24 cellular contexts compared by ENCODE assay signal in the genomic region with DNA sequence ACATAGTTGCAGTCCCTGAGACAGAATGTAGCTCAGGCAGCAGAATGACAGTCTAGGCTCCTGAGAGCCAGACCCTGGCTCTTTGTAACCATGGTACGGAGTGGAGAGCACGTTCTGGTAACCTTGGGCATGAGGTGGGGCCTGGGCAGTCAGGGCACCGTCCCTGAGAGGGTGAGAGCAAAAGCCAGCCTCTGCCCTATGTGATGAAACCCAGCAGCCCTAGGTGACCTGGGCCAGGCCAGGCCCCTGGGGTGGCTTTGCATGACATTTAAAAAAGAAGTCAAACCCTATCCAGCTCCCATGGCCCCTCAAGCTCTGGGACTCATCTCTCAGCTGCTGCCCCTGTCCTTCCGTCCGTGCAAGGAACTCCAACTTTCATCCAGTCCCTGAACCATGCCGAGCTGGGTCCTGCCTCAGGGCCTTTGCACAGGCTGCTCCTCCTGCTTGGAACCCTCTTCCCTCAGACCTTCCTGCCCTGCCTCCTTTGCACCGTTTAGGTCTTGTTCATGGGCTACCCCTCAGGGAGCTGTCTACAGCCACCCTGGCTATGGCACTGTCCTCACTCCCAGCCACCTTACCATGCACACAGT.
DNase-seq lines count a peak whose midpoint lies in the region; FAIRE-seq and TF ChIP-seq lines count a peak whose summit lies in the region.
"Had no signal": no experiment of that assay in that cellular context is flagged by ENCODE, and none has a peak within 500 bp of the region (broad histone marks: within the 10 kb centered on the region; RNA-seq: fewer than 3 reads in every experiment).

No MANE protein-coding gene starts in this region.

- H2AK5ac ChIP-seq in H1 (ENCODE audit: low read depth, low read length): 0 out of 2 replicates have a peak overlapping the region, but pooled peaks have one; percentile 65

- H2BK5ac ChIP-seq in H1 (ENCODE audit: low read depth, low read length): no peak overlapping the region

- H3K4me3 ChIP-seq in HEK293 (ENCODE audit: low read depth, low read length): no peak overlapping the region
- H3K4me3 ChIP-seq in H1 (ENCODE audit: extremely low read depth in 1 of 4, insufficient read depth in 2 of 4, low read depth in 3 of 4, low read length in 4 of 4): no peak overlapping the region
- no peak overlapping the region for H3K4me3 ChIP-seq in osteoblast (ENCODE audit: insufficient read depth, low read length)
- H3K4me3 ChIP-seq: GM12878, MG63 had no signal

- no peak overlapping the region for H2BK120ac ChIP-seq in H1 (replicated peaks; ENCODE audit: low read depth, low read length)

- CTCF ChIA-PET in HEK293 (lab: Yijun Ruan, JAX) (interaction anchor here (0.6 to 0.7 kb wide), 2 partner anchors 9 to 298 kb away, joined by 3 read pairs; no protein-coding TSS in a partner anchor), H1 (lab: Charles Lee; ENCODE audit: partially characterized antibody) (interaction anchor here (0.6 to 2.0 kb wide), 5 partner anchors 9 to 386 kb away, joined by 3 to 6 read pairs (median 3); no protein-coding TSS in a partner anchor)

- H2BK20ac ChIP-seq in H1 (ENCODE audit: low read length): no peak overlapping the region

- H3K4me2 ChIP-seq in H1 (ENCODE audit: insufficient read depth in 1 of 2, low read depth in 2 of 2, low read length in 2 of 2) (no peak overlapping the region), osteoblast (ENCODE audit: insufficient read depth, low read length) (no peak overlapping the region)

- H3K9me3 Mint-ChIP-seq in type B pancreatic cell (no peaks in the 10 kb centered on the region), endothelial cell (ENCODE audit: unreplicated experiment) (no peaks in the 10 kb centered on the region)
- H3K9me3 Mint-ChIP-seq: CD8-positive, alpha-beta T cell had no signal

- peaks cover 0 to 13% of the 10 kb centered on the region in 2 experiments; a peak in 2 of 3 replicates for H3K36me3 ChIP-seq in HEK293 (ENCODE audit: control insufficient read depth in 2 of 2, insufficient read depth in 1 of 2, low read length in 2 of 2)
- H3K36me3 ChIP-seq in H1 (ENCODE audit: control insufficient read depth in 2 of 4, insufficient read depth in 4 of 4, low read length in 3 of 4): no peaks in the 10 kb centered on the region
- no peaks in the 10 kb centered on the region for H3K36me3 ChIP-seq in osteoblast (ENCODE audit: insufficient read depth, low read length)
- H3K36me3 ChIP-seq: MG63 had no signal

- H3K4me1 ChIP-seq in HEK293 (ENCODE audit: control insufficient read depth, insufficient read depth, low read length) (no peaks in the 10 kb centered on the region), H1 (replicated peaks in 1 of 4; ENCODE audit: control insufficient read depth in 3 of 4, insufficient read depth in 4 of 4, low read length in 3 of 4) (peaks cover 0 to 2% (median 0%) of the 10 kb centered on the region in 4 experiments; a peak in 1 of 7 replicates), osteoblast (ENCODE audit: insufficient read depth, low read length) (no peaks in the 10 kb centered on the region)

- H4K20me1 ChIP-seq in H1 (replicated peaks in 1 of 2; ENCODE audit: control insufficient read depth in 1 of 2, insufficient read depth in 2 of 2, low read length in 2 of 2) (peaks cover 0 to 3% of the 10 kb centered on the region in 2 experiments), osteoblast (ENCODE audit: insufficient read depth, low read length) (no peaks in the 10 kb centered on the region)

- 84% methylated on average over 7 of the region's 7 CpGs; no CpG with 5 or more reads in 1 of the 2 experiments for WGBS in H1 (ENCODE audit: extremely low coverage in 1 of 2, insufficient coverage in 1 of 2, insufficient read length in 1 of 2, insufficient replicate concordance in 2 of 2, low coverage in 1 of 2, low lambda C conversion rate in 2 of 2, missing lambda C conversion rate in 1 of 2), 2 experiments

- H3K27ac ChIP-seq in HEK293 (ENCODE audit: extremely low read depth, low read depth, low read length) (no peak overlapping the region), H1 (ENCODE audit: low read depth, low read length) (no peak overlapping the region), osteoblast (ENCODE audit: low read depth, low read length) (no peak overlapping the region)
- H3K27ac ChIP-seq: C4-2B had no signal

- H3K27me3 Mint-ChIP-seq in type B pancreatic cell: peaks cover 33% of the 10 kb centered on the region
- H3K27me3 Mint-ChIP-seq in endothelial cell (ENCODE audit: unreplicated experiment): peaks cover 5% of the 10 kb centered on the region

- TF ChIP-seq RAD21 in H1 (IDR thresholded peaks at IDR 0.05 in 1 of 2, conservative IDR thresholded peaks at IDR 0.05 in 1 of 2; ENCODE audit: low read depth in 2 of 2, low read length in 2 of 2): no peak

- no peak overlapping the region for H3K14ac ChIP-seq in H1 (ENCODE audit: insufficient read length)

- TF ChIP-seq POLR2A in H1 (IDR thresholded peaks at IDR 0.05; ENCODE audit: control extremely low read depth in 1 of 2, low read depth in 2 of 2, low read length in 2 of 2): no peak

- no peak overlapping the region for H2AFZ ChIP-seq in H1 (ENCODE audit: low read length)
- no peak overlapping the region for H2AFZ ChIP-seq in osteoblast (ENCODE audit: low read length)

- peak overlapping the region; percentile 36 for H3K27ac Mint-ChIP-seq in type B pancreatic cell
- H3K27ac Mint-ChIP-seq in endothelial cell (ENCODE audit: unreplicated experiment): no peak overlapping the region
- H3K27ac Mint-ChIP-seq: CD8-positive, alpha-beta T cell had no signal

- no peak for TF ChIP-seq CTCF in HEK293 (tag by site-specific recombination; IDR thresholded peaks at IDR 0.05)
- no peak for TF ChIP-seq CTCF in H1 (IDR thresholded peaks at IDR 0.05; ENCODE audit: control extremely low read depth in 1 of 3, insufficient read depth in 1 of 3, low read depth in 1 of 3, low read length in 3 of 3)
- TF ChIP-seq CTCF in osteoblast (IDR thresholded peaks at IDR 0.05; ENCODE audit: extremely low read depth, low read depth, low read length): no peak
- no peak for TF ChIP-seq CTCF in type B pancreatic cell (conservative IDR thresholded peaks at IDR 0.05)
- no peak for TF ChIP-seq CTCF in endothelial cell (IDR thresholded peaks at IDR 0.05; ENCODE audit: unreplicated experiment)

- no peak for FAIRE-seq in H1 (lab: Jason Lieb, UNC)
- FAIRE-seq: GM12878, H54, HTR-8/SVneo had no signal

- no peaks in the 10 kb centered on the region for H3K79me2 ChIP-seq in H1 (ENCODE audit: control insufficient read depth in 1 of 2, insufficient read depth in 2 of 2, low read length in 2 of 2)
- H3K79me2 ChIP-seq in osteoblast (ENCODE audit: insufficient read depth, low read length): no peaks in the 10 kb centered on the region

- H3K4ac ChIP-seq in H1 (replicated peaks; ENCODE audit: insufficient read length, low read depth, low read length): no peak overlapping the region

- DNase-seq in H1 (ENCODE audit: low read depth in 1 of 2, low spot score in 2 of 2) (no peak), osteoblast (ENCODE audit: insufficient read length, low spot score, missing footprints) (peak; percentile 68), type B pancreatic cell (ENCODE audit: extremely low spot score, unreplicated experiment) (no peak), NCI-H748 treated with DMSO at 0.1 percent for 48 hours (lab: John Stamatoyannopoulos, UW) (no peak), ureter (ENCODE audit: low spot score) (no peak), endothelial cell (ENCODE audit: low spot score) (no peak)
- DNase-seq: Caco-2; CD8-positive, alpha-beta T cell; GDM1; IMR-90; KG1; MG63; NCI-H1105 treated with DMSO at 0.1 percent for 48 hours; NCI-H146; NCI-H1930; NCI-H2107; NCI-H524; NCI-H774; Right ventricle myocardium superior had no signal

- H4K8ac ChIP-seq in H1 (ENCODE audit: extremely low read depth, insufficient read depth, low read length): no peak overlapping the region; the same call in 1 of the 2 replicates

- H3K4me3 Mint-ChIP-seq in type B pancreatic cell: no peak overlapping the region
- H3K4me3 Mint-ChIP-seq in endothelial cell (ENCODE audit: unreplicated experiment): no peak overlapping the region
- H3K4me3 Mint-ChIP-seq: CD8-positive, alpha-beta T cell had no signal

- H4K5ac ChIP-seq in H1 (ENCODE audit: insufficient read length, low read depth, low read length): no peak overlapping the region

- H2BK15ac ChIP-seq in H1 (ENCODE audit: low read length): no peak overlapping the region

- H3K4me1 Mint-ChIP-seq in type B pancreatic cell (ENCODE audit: unreplicated experiment): peaks cover 17% of the 10 kb centered on the region
- peaks cover 8% of the 10 kb centered on the region for H3K4me1 Mint-ChIP-seq in endothelial cell (ENCODE audit: unreplicated experiment)

- H3K9ac ChIP-seq in H1 (replicated peaks in 1 of 4; ENCODE audit: extremely low read depth in 1 of 4, low read depth in 3 of 4, low read length in 3 of 4): no peak overlapping the region

- H3K9me3 ChIP-seq in HEK293 (ENCODE audit: control insufficient read depth, insufficient read depth, low read depth, low read length) (no peaks in the 10 kb centered on the region), H1 (ENCODE audit: insufficient read depth in 2 of 2, low read depth in 1 of 2, low read length in 1 of 2) (0 out of 4 replicates have a peak, but pooled peaks cover 0 to 1% of the 10 kb centered on the region in 2 experiments), osteoblast (ENCODE audit: low read depth, low read length) (no peaks in the 10 kb centered on the region)
- H3K9me3 ChIP-seq: Caco-2 had no signal

- no peaks in the 10 kb centered on the region; a peak in 1 of 7 replicates for H3K27me3 ChIP-seq in H1 (replicated peaks in 1 of 4; ENCODE audit: control insufficient read depth in 3 of 4, extremely low read depth in 1 of 4, insufficient read depth in 3 of 4, low read length in 3 of 4)
- peaks cover 19% of the 10 kb centered on the region for H3K27me3 ChIP-seq in osteoblast (ENCODE audit: insufficient read depth, low read length)
- H3K27me3 ChIP-seq: MG63 had no signal

- H3K36me3 Mint-ChIP-seq in type B pancreatic cell (no peaks in the 10 kb centered on the region), endothelial cell (ENCODE audit: low read depth, unreplicated experiment) (peaks cover 3% of the 10 kb centered on the region)
- H3K36me3 Mint-ChIP-seq: CD8-positive, alpha-beta T cell had no signal

- H3K79me1 ChIP-seq in H1 (ENCODE audit: low read depth, low read length): no peaks in the 10 kb centered on the region

- H3K18ac ChIP-seq in H1 (ENCODE audit: extremely low read depth, low read length): no peak overlapping the region

- POLR2A ChIA-PET in HEK293 (lab: Yijun Ruan, JAX): interaction anchor here (0.6 kb wide), 1 partner anchor 43 kb away, joined by 3 read pairs; no protein-coding TSS in a partner anchor
- POLR2A ChIA-PET in H1 (lab: Charles Lee; ENCODE audit: partially characterized antibody): interaction anchor here (1.5 kb wide), 1 partner anchor 10 kb away, joined by 3 read pairs; no protein-coding TSS in a partner anchor

- no peak overlapping the region for H4K91ac ChIP-seq in H1 (replicated peaks; ENCODE audit: insufficient read length, low read length)

- H3K23ac ChIP-seq in H1 (ENCODE audit: insufficient read length): no peak overlapping the region

- no peak overlapping the region for H2BK12ac ChIP-seq in H1 (ENCODE audit: low read depth, low read length)

- H3K56ac ChIP-seq in H1 (replicated peaks; ENCODE audit: insufficient read length, low read depth, low read length): no peak overlapping the region

- TF ChIP-seq EP300 in H1 (IDR thresholded peaks at IDR 0.05; ENCODE audit: borderline replicate concordance in 1 of 2, low read depth in 2 of 2, low read length in 2 of 2): no peak

- peaks cover 3% of the 10 kb centered on the region; the same call in 1 of the 2 replicates for H3K23me2 ChIP-seq in H1 (ENCODE audit: low read depth, low read length)
